In genomic region chr3:66971891-66972551, GRCh38 we compare ENCODE assay signal across 8 cellular contexts. TPM values are rescaled to one million over a fixed set of nuclear protein-coding genes. Genes with fewer than 3 reads are reported as not detected.
A peak's percentile ranks its signal among the peaks of the same experiment; 100 is the strongest.
DNase-seq lines count a peak whose midpoint lies in the region; ATAC-seq, FAIRE-seq and TF ChIP-seq lines count a peak whose summit lies in the region.

No MANE protein-coding gene starts in this region.

- POLR2A ChIA-PET in AG04449 (lab: Yijun Ruan, JAX) (no interaction called here), activated B cell treated with CpG ODN at 0.5 μM for 24 hours (lab: Charles Lee) (interaction anchor here (0.7 to 1.8 kb wide), 6 partner anchors 18 to 142 kb away, joined by 3 to 16 read pairs (median 4); partner anchors contain the start of gene KBTBD8)

- no peaks in the 10 kb centered on the region for H3K36me3 ChIP-seq in kidney (ENCODE audit: control insufficient read depth in 1 of 2, insufficient read depth in 2 of 2, low read length in 2 of 2)

- H3K4me1 Mint-ChIP-seq in activated B cell treated with CpG ODN at 0.5 μM for 24 hours: peaks cover 15% of the 10 kb centered on the region

- no peak overlapping the region for H3K9ac ChIP-seq in kidney (ENCODE audit: low read length in 2 of 2)

- H3K4me3 ChIP-seq in AG04449 (ENCODE audit: low read depth, low read length) (peak overlapping the region; percentile 51), kidney (ENCODE audit: low read length in 2 of 2) (peak overlapping the region; percentile 33 to 58)

- CTCF ChIA-PET in AG04449 (lab: Yijun Ruan, JAX) (interaction anchor here (0.6 to 8.7 kb wide), 35 partner anchors 10 to 2000 kb away, joined by 3 to 115 read pairs (median 6); partner anchors contain the start of gene KBTBD8), activated B cell treated with CpG ODN at 0.5 μM for 24 hours (lab: Charles Lee) (interaction anchor here (0.8 to 5.4 kb wide), 41 partner anchors 8 to 1922 kb away, joined by 3 to 77 read pairs (median 4); partner anchors contain the start of gene KBTBD8)

- peak overlapping the region; percentile 88 for H3K27ac Mint-ChIP-seq in activated B cell treated with CpG ODN at 0.5 μM for 24 hours

- peak overlapping the region in 1 of 2 donors; percentile 10 for H3K27ac ChIP-seq in kidney (ENCODE audit: low read depth in 2 of 2, low read length in 2 of 2)

- H3K4me1 ChIP-seq in kidney (ENCODE audit: control insufficient read depth in 1 of 2, insufficient read depth in 1 of 2, low read depth in 1 of 2, low read length in 2 of 2): no peaks in the 10 kb centered on the region

- no peaks in the 10 kb centered on the region for H3K9me3 Mint-ChIP-seq in activated B cell treated with CpG ODN at 0.5 μM for 24 hours

- H3K4me3 Mint-ChIP-seq in activated B cell treated with CpG ODN at 0.5 μM for 24 hours: peak overlapping the region; percentile 84

- H3K27me3 Mint-ChIP-seq in activated B cell treated with CpG ODN at 0.5 μM for 24 hours: no peaks in the 10 kb centered on the region

- peak; percentile 23 for FAIRE-seq in kidney (lab: Jason Lieb, UNC)

- intact Hi-C loops in activated B cell treated with CpG ODN at 0.5 μM for 24 hours (cut with micrococcal nuclease): loop anchor here (1.0 to 5.0 kb wide), 11 partner anchors 18 to 1904 kb away; no protein-coding TSS in a partner anchor
- intact Hi-C loops in kidney (cut with DNase I): no loop called here

- no peaks in the 10 kb centered on the region for H3K36me3 Mint-ChIP-seq in activated B cell treated with CpG ODN at 0.5 μM for 24 hours (ENCODE audit: low read depth)

- H3K9me3 ChIP-seq in kidney (ENCODE audit: control insufficient read depth in 1 of 2, low read length in 2 of 2): no peaks in the 10 kb centered on the region

- peak; percentile 91 for TF ChIP-seq CTCF in AG04449 (IDR thresholded peaks at IDR 0.05; ENCODE audit: insufficient read depth, low read length, missing control alignments)
- peak; percentile 42 for TF ChIP-seq CTCF in activated B cell treated with CpG ODN at 0.5 μM for 24 hours (IDR thresholded peaks at IDR 0.05)
- peak; percentile 66 for TF ChIP-seq CTCF in kidney (IDR thresholded peaks at IDR 0.05; ENCODE audit: borderline replicate concordance, extremely low read depth, insufficient read depth)

- ATAC-seq in GM18517 (IDR thresholded peaks at IDR 0.05; ENCODE audit: unreplicated experiment) (peak; percentile 99), HG03060 (IDR thresholded peaks at IDR 0.05; ENCODE audit: low read depth, unreplicated experiment) (peak; percentile 99), activated B cell treated with CpG ODN at 0.5 μM for 24 hours (ENCODE audit: low read depth) (peak; percentile 96)

- DNase-seq in AG04449 (ENCODE audit: low read depth, low spot score) (peak; percentile 5), NCI-H2171 treated with DMSO at 0.1 percent for 48 hours (lab: John Stamatoyannopoulos, UW) (peak; percentile 52), activated B cell treated with CpG ODN at 0.5 μM for 24 hours (peak; percentile 40), kidney (peak; percentile 83)
- DNase-seq in central memory CD4-positive, alpha-beta T cell: peak; percentile 49
- peak; percentile 24 to 49 (median 45) for DNase-seq in stimulated activated CD4-positive, alpha-beta T cell treated with anti-CD3 and anti-CD28 coated beads, Interleukin-1b, Interleukin-23, amount 100 ng/mL, for 24 hours (ENCODE audit: low read depth in 4 of 4, low spot score in 1 of 4)

RNA-seq across cellular contexts. Expression of gene KBTBD8, which starts 26.1 kb away (rescaled TPM):
- 45.4 and 53.3 TPM in 2 replicates for total RNA-seq in activated B cell treated with CpG ODN at 0.5 μM for 24 hours
- 1.8 TPM for total RNA-seq in kidney
- 0.43 TPM for polyA plus RNA-seq in kidney (ENCODE audit: insufficient read depth, low read depth, low replicate concordance)

Comparison
In these comparisons a context has a peak if more than half of its experiments do, and no peak if none do; other contexts are left out.
1. DNase-seq: peak in every context shown above with its lines; median percentile 83 in kidney; 52 in NCI-H2171 treated with DMSO at 0.1 percent for 48 hours; 49 in central memory CD4-positive, alpha-beta T cell; 45 in stimulated activated CD4-positive, alpha-beta T cell treated with anti-CD3 and anti-CD28 coated beads, Interleukin-1b, Interleukin-23, amount 100 ng/mL, for 24 hours; 40 in activated B cell treated with CpG ODN at 0.5 μM for 24 hours; 5 in AG04449.
2. RNA of gene KBTBD8, which starts 26.1 kb away (total RNA-seq): 45.4 to 53.3 TPM in activated B cell treated with CpG ODN at 0.5 μM for 24 hours; 1.8 TPM in kidney (single experiment); every median in the first group is over 10 times any median in the second.
3. Peak in every context shown above with its lines, with median percentiles within 50 percentile points of each other: CTCF ChIP-seq and ATAC-seq.